Comparison of ENCODE assay signal across 8 cellular contexts in the genomic region with DNA sequence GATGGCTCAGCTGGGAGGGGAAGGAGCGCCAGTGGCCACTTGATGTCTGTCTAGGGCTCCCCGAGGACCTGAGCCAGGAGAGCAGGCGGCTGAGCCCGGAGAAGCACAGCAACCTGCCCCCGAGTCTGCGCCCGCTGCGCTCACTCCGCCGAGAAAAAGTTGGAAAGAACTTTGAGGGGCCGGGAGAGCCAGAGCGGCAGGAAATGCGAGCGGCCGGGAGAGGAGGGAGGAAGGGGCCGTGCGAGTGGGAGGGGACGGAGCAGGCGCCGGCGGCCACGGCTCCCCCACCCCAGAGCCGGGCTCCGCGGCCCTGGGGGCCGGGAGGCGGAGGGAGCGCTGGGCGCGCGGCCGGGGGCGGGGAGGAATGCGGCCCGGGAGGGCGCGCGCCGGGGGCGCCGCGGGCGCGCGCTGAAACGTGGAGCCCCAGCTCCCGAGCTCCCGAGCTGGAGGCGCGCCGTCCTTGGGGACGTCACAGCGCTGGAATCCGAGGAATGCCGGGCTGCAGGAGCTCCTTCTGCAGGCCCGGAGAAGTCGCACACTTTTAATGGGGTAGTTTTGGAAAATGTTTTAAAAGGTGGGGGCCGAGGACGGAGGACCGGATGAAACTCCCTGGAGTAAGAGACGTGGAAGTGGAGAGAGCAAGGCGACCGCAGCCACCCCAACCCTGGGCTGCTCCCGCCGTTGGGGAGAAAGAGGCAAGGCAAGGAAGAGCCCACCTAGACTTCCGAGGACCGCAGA. TPM values are rescaled to one million over a fixed set of nuclear protein-coding genes. Genes with fewer than 3 reads are reported as not detected.
A peak's percentile ranks its signal among the peaks of the same experiment; 100 is the strongest.
DNase-seq lines count a peak whose midpoint lies in the region; ATAC-seq and TF ChIP-seq lines count a peak whose summit lies in the region.

PTPN14 (minus strand) TSS at position 167 of the 738 bp plus-strand sequence. CDS start 86,799 bp downstream, outside the sequence.

- TF ChIP-seq POLR2A in ovary (IDR thresholded peaks at IDR 0.05) = peak; percentile 68

- no peaks in the 10 kb centered on the region for H3K27me3 ChIP-seq in ascending aorta
- H3K27me3 ChIP-seq in left ventricle myocardium inferior (ENCODE audit: low read depth) = no peaks in the 10 kb centered on the region
- H3K27me3 ChIP-seq in ovary = no peaks in the 10 kb centered on the region

- no peaks in the 10 kb centered on the region for H3K9me3 ChIP-seq in ascending aorta
- no peaks in the 10 kb centered on the region for H3K9me3 ChIP-seq in left ventricle myocardium inferior (replicated peaks)
- no peaks in the 10 kb centered on the region for H3K9me3 ChIP-seq in ovary

- peak in 2 of 3 experiments; percentile 46 to 52 for TF ChIP-seq CTCF in ascending aorta (IDR thresholded peaks at IDR 0.05)
- peak; percentile 54 for TF ChIP-seq CTCF in left ventricle myocardium inferior (IDR thresholded peaks at IDR 0.05; ENCODE audit: borderline replicate concordance)
- peak in 2 of 3 donors; percentile 41 to 48 for TF ChIP-seq CTCF in ovary (IDR thresholded peaks at IDR 0.05)

- ATAC-seq in GM19438 (IDR thresholded peaks at IDR 0.05; ENCODE audit: low read depth, unreplicated experiment) (peak; percentile 58), HG03520 (IDR thresholded peaks at IDR 0.05; ENCODE audit: unreplicated experiment) (no peak), HG03095 (IDR thresholded peaks at IDR 0.05; ENCODE audit: unreplicated experiment) (no peak)

- H3K4me3 ChIP-seq in ascending aorta (peak within 1 kb of the TSS; percentile 90 to 96), left ventricle myocardium inferior (peak within 1 kb of the TSS; percentile 88), ovary (peak within 1 kb of the TSS; percentile 68)

- intact Hi-C loops in ascending aorta (cut with DNase I) = loop anchor here (1.0 to 5.0 kb wide), 5 partner anchors 33 to 1094 kb away; partner anchors contain the start of genes CENPF and SMYD2
- intact Hi-C loops in left ventricle myocardium inferior (cut with micrococcal nuclease) = no loop called here
- intact Hi-C loops in ovary (cut with DNase I) = no loop called here

- peak; percentile 6 for TF ChIP-seq EP300 in ovary (IDR thresholded peaks at IDR 0.05)

- 0 to 1% (median 1%) methylated on average over 53 to 67 of the region's 67 CpGs for WGBS in ovary, 3 donors

- H3K27ac ChIP-seq in ascending aorta (peak within 1 kb of the TSS; percentile 99 to 100), left ventricle myocardium inferior (replicated peaks) (peak within 1 kb of the TSS; percentile 100), ovary (peak within 1 kb of the TSS; percentile 80 to 93)

- H3K4me1 ChIP-seq in ascending aorta = peaks cover 0 to 30% of the 10 kb centered on the region in 2 donors
- H3K4me1 ChIP-seq in left ventricle myocardium inferior = peaks cover 61% of the 10 kb centered on the region
- H3K4me1 ChIP-seq in ovary (ENCODE audit: insufficient read depth) = peaks cover 4% of the 10 kb centered on the region

- H3K36me3 ChIP-seq in ascending aorta (no peaks in the 10 kb centered on the region), left ventricle myocardium inferior (no peaks in the 10 kb centered on the region), ovary (no peaks in the 10 kb centered on the region)

- DNase-seq in COLO668 (lab: John Stamatoyannopoulos, UW; ENCODE audit: unreplicated experiment) = peak; percentile 85
- peak; percentile 51 for DNase-seq in NCI-H2171 (lab: John Stamatoyannopoulos, UW)
- DNase-seq in ascending aorta (ENCODE audit: low spot score in 2 of 2) = peak; percentile 27 to 92
- DNase-seq in left ventricle myocardium inferior = peak; percentile 90
- DNase-seq in ovary = peak; percentile 90 to 95 (median 92)

RNA-seq across cellular contexts. Expression of gene PTPN14, which starts in this region (rescaled TPM):
- total RNA-seq in ascending aorta (27.2 TPM), left ventricle myocardium inferior (32.5 TPM), ovary (10 to 100 TPM; 21.6 to 68.9 (median 45.7) TPM)
- polyA plus RNA-seq in ovary = 10 to 100 TPM in 1 of 2 donors, 1 to 10 TPM in 1; 7.6 to 16.5 TPM
